ENCODE assay signal across 8 cellular contexts in genomic region chr3:125915792-125916375, GRCh38. TPM values are rescaled to one million over a fixed set of nuclear protein-coding genes. Genes with fewer than 3 reads are reported as not detected.
DNase-seq lines count a peak whose midpoint lies in the region; ATAC-seq and TF ChIP-seq lines count a peak whose summit lies in the region.
"Not testable (repeated sequence)": the region's sequence is repeated elsewhere in the genome, so short reads cannot be mapped to it uniquely, and the experiment has no call there.

No MANE protein-coding gene starts in this region.

- H3K4me1 Mint-ChIP-seq in activated T-cell treated with anti-CD3 and anti-CD28 coated beads, Interleukin-2, amount 50 U/mL, for 4 hours (ENCODE audit: low read depth) = peaks cover 20% of the 10 kb centered on the region

- H3K9me3 Mint-ChIP-seq in activated T-cell treated with anti-CD3 and anti-CD28 coated beads, Interleukin-2, amount 50 U/mL, for 4 hours = not testable (repeated sequence)

- TF ChIP-seq CTCF in PC-9 (conservative IDR thresholded peaks at IDR 0.05) = not testable (repeated sequence)

- CTCF ChIA-PET in PC-9 (lab: Charles Lee) = not testable (repeated sequence)

- DNase-seq in DMS153 (lab: John Stamatoyannopoulos, UW) (peak; percentile 98), KG1 (lab: John Stamatoyannopoulos, UW) (peak; percentile 94), PC-9 (peak; percentile 94 to 100)
- peak; percentile 99 for DNase-seq in activated T-cell treated with anti-CD3 and anti-CD28 coated beads, Interleukin-2, amount 50 U/mL, for 4 hours
- peak; percentile 99 for DNase-seq in stimulated activated CD8-positive, alpha-beta memory T cell treated with anti-CD3 and anti-CD28 coated beads, Interleukin-4, amount 100 ng/mL, for 48 hours

- POLR2A ChIA-PET in PC-9 (lab: Charles Lee; ENCODE audit: unreplicated experiment) = interaction anchor here (0.6 kb wide), 2 partner anchors 1544 to 1958 kb away, joined by 6 read pairs; no protein-coding TSS in a partner anchor

- BruUV-seq in PC-9 (replicated peaks; lab: Mats Ljungman, UMichigan) = not testable (repeated sequence)

- not testable (repeated sequence) for H3K9me3 ChIP-seq in PC-9 (ENCODE audit: insufficient read depth, low read depth); esophagus (ENCODE audit: control insufficient read depth in 2 of 2, insufficient read depth in 1 of 2, low read depth in 1 of 2, low read length in 1 of 2); mucosa of stomach (ENCODE audit: control insufficient read depth, low read length)

- peak overlapping the region; percentile 83 for H3K4me3 Mint-ChIP-seq in activated T-cell treated with anti-CD3 and anti-CD28 coated beads, Interleukin-2, amount 50 U/mL, for 4 hours

- H3K27me3 ChIP-seq in PC-9 (ENCODE audit: insufficient read depth, low read depth); esophagus (ENCODE audit: control insufficient read depth in 1 of 2, insufficient read depth in 2 of 2, low read length in 2 of 2); mucosa of stomach (ENCODE audit: control insufficient read depth, insufficient read depth, low read length): not testable (repeated sequence)

- WGBS in esophagus, 2 donors = 1 to 2% methylated on average over 33 to 40 of the region's 40 CpGs

- H3K4me3 ChIP-seq in PC-9 = peak overlapping the region; percentile 85
- peak overlapping the region; percentile 51 to 62 for H3K4me3 ChIP-seq in esophagus (ENCODE audit: low read depth in 1 of 2, low read length in 2 of 2)
- H3K4me3 ChIP-seq in mucosa of stomach (ENCODE audit: low read length) = peak overlapping the region; percentile 25

- H3K36me3 ChIP-seq in PC-9 (ENCODE audit: low read depth); esophagus (ENCODE audit: control insufficient read depth in 2 of 2, insufficient read depth in 2 of 2, low read length in 1 of 2); mucosa of stomach (ENCODE audit: control insufficient read depth, insufficient read depth, low read length): not testable (repeated sequence)

- intact Hi-C loops in PC-9 (cut with micrococcal nuclease; ENCODE audit: unreplicated experiment) = loop anchor here (1.0 to 5.0 kb wide), 3 partner anchors 149 to 321 kb away; partner anchors contain the start of gene OSBPL11

- peaks cover 27% of the 10 kb centered on the region; the same call in 1 of the 2 replicates for H3F3A ChIP-seq in PC-9 (ENCODE audit: insufficient read depth, low read depth)

- not testable (repeated sequence) for H3K27me3 Mint-ChIP-seq in activated T-cell treated with anti-CD3 and anti-CD28 coated beads, Interleukin-2, amount 50 U/mL, for 4 hours (ENCODE audit: low read depth)

- peak overlapping the region; percentile 59 for H3K9ac ChIP-seq in mucosa of stomach (ENCODE audit: low read length)

- H3K27ac ChIP-seq in PC-9 = 0 out of 2 replicates have a peak overlapping the region, but pooled peaks have one; percentile 49
- H3K27ac ChIP-seq in esophagus (ENCODE audit: low read depth in 2 of 2, low read length in 1 of 2) = peak overlapping the region; percentile 83 to 88

- not testable (repeated sequence) for H3K9me2 ChIP-seq in PC-9 (ENCODE audit: insufficient read depth)

- not testable (repeated sequence) for H3K36me3 Mint-ChIP-seq in activated T-cell treated with anti-CD3 and anti-CD28 coated beads, Interleukin-2, amount 50 U/mL, for 4 hours (ENCODE audit: insufficient read depth)

- ATAC-seq in GM21737 (IDR thresholded peaks at IDR 0.05; ENCODE audit: unreplicated experiment) = peak; percentile 88
- ATAC-seq in activated T-cell treated with anti-CD3 and anti-CD28 coated beads, Interleukin-2, amount 50 U/mL, for 4 hours = peak; percentile 70 to 74

- H3K4me2 ChIP-seq in PC-9 = peak overlapping the region; percentile 98

- H2AFZ ChIP-seq in PC-9 = peak overlapping the region; percentile 86

- H3K79me2 ChIP-seq in PC-9 (ENCODE audit: low read depth) = peaks cover 11% of the 10 kb centered on the region; the same call in 1 of the 2 replicates

- H3K4me1 ChIP-seq in PC-9 (replicated peaks; ENCODE audit: insufficient read depth) = peaks cover 41% of the 10 kb centered on the region
- H3K4me1 ChIP-seq in esophagus (ENCODE audit: control insufficient read depth in 2 of 2, insufficient read depth in 2 of 2, low read length in 1 of 2); mucosa of stomach (ENCODE audit: control insufficient read depth, insufficient read depth, low read length): not testable (repeated sequence)

- not testable (repeated sequence) for H4K20me1 ChIP-seq in PC-9 (ENCODE audit: insufficient read depth)

RNA-seq across cellular contexts. Expression of gene ROPN1B, which starts 53.1 kb away (rescaled TPM):
- 0.50 and 0.85 TPM in 2 replicates for total RNA-seq in PC-9 (2021)
- not detected for total RNA-seq in activated T-cell treated with anti-CD3 and anti-CD28 coated beads, Interleukin-2, amount 50 U/mL, for 4 hours
- under 1 TPM in 1 of 2 donors, not detected in 1; 0.06 TPM for polyA plus RNA-seq in esophagus

Comparison
In these comparisons a context has a peak if more than half of its experiments do, and no peak if none do; other contexts are left out.
1. Peak in every context shown above with its lines: DNase-seq, ATAC-seq, H3K4me3 ChIP-seq and H3K27ac ChIP-seq.
2. H3K4me3 ChIP-seq: peak in every context shown above with its lines; median percentile 85 in PC-9; 56 in esophagus; 25 in mucosa of stomach.